In the genomic region with DNA sequence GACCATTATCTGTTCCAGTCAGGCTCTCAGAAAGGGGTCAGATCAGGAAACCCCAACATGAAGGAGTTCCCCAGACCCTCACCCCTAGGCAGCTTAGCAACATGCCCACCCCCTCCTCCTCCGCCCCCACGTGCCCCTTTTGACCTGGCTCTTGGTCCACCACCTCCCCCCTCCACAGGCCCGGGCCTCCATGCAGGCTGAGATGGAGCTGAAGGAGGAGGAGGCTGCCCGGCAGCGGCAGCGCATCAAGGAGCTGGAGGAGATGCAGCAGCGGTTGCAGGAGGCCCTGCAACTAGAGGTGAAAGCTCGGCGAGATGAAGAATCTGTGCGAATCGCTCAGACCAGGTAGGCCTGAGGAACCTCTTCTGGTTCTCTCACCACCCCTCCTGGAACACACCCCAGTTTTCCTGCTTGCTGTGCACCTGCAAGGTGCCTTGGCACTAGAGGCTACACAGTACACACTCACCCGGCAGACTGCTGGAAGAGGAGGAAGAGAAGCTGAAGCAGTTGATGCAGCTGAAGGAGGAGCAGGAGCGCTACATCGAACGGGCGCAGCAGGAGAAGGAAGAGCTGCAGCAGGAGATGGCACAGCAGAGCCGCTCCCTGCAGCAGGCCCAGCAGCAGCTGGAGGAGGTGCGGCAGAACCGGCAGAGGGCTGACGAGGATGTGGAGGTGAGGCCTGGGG, we compare ENCODE assay signal across 17 cellular contexts. TPM values are rescaled to one million over a fixed set of nuclear protein-coding genes. Genes with fewer than 3 reads are reported as not detected.
DNase-seq lines count a peak whose midpoint lies in the region; ATAC-seq, FAIRE-seq and TF ChIP-seq lines count a peak whose summit lies in the region.
"Had no signal": no experiment of that assay in that cellular context is flagged by ENCODE, and none has a peak within 500 bp of the region (broad histone marks: within the 10 kb centered on the region; RNA-seq: fewer than 3 reads in every experiment).

No MANE protein-coding gene starts in this region.

- peaks cover 90% of the 10 kb centered on the region for H3K36me3 Mint-ChIP-seq in CD4-positive, alpha-beta T cell (ENCODE audit: low read depth)
- H3K36me3 Mint-ChIP-seq in effector memory CD8-positive, alpha-beta T cell (ENCODE audit: insufficient read depth) = peaks cover 83% of the 10 kb centered on the region
- peaks cover 24 to 71% (median 47%) of the 10 kb centered on the region in 5 donors for H3K36me3 Mint-ChIP-seq in naive thymus-derived CD4-positive, alpha-beta T cell

- CTCF ChIA-PET in CD4-positive, alpha-beta T cell (lab: Charles Lee) = interaction anchor here (1.4 to 1.6 kb wide), 3 partner anchors 7 to 13 kb away, joined by 3 to 5 read pairs (median 3); no protein-coding TSS in a partner anchor
- CTCF ChIA-PET in naive thymus-derived CD4-positive, alpha-beta T cell (lab: Charles Lee) = interaction anchor here (0.9 to 16.2 kb wide), 2 partner anchors 9 to 24 kb away, joined by 3 to 346 read pairs; a partner anchor contains a TSS

- intact Hi-C loops in CD4-positive, alpha-beta T cell (cut with DNase I, micrococcal nuclease) = loop anchor here in 1 of 2 experiments (10.0 kb wide), 1 partner anchor 235 kb away; no protein-coding TSS in a partner anchor
- intact Hi-C loops in naive thymus-derived CD4-positive, alpha-beta T cell (cut with micrococcal nuclease) = no loop called here

- H3K4me1 ChIP-seq in naive thymus-derived CD4-positive, alpha-beta T cell (ENCODE audit: control insufficient read depth in 2 of 2, insufficient read depth in 2 of 2, low read length in 2 of 2) = peaks cover 7 to 18% of the 10 kb centered on the region in 2 donors

- no peaks in the 10 kb centered on the region for H3K9me3 Mint-ChIP-seq in CD4-positive, alpha-beta T cell
- H3K9me3 Mint-ChIP-seq in effector memory CD8-positive, alpha-beta T cell = no peaks in the 10 kb centered on the region
- no peaks in the 10 kb centered on the region for H3K9me3 Mint-ChIP-seq in naive thymus-derived CD4-positive, alpha-beta T cell

- peaks cover 51% of the 10 kb centered on the region for H3K4me1 Mint-ChIP-seq in CD4-positive, alpha-beta T cell (ENCODE audit: low read depth)
- H3K4me1 Mint-ChIP-seq in effector memory CD8-positive, alpha-beta T cell (ENCODE audit: low read depth in 2 of 2) = peaks cover 26 to 34% of the 10 kb centered on the region in 2 donors
- peaks cover 25 to 59% (median 47%) of the 10 kb centered on the region in 7 donors for H3K4me1 Mint-ChIP-seq in naive thymus-derived CD4-positive, alpha-beta T cell

- H3K9me3 ChIP-seq in CD4-positive, alpha-beta T cell (ENCODE audit: control insufficient read depth, low read length) = no peaks in the 10 kb centered on the region
- no peaks in the 10 kb centered on the region for H3K9me3 ChIP-seq in naive thymus-derived CD4-positive, alpha-beta T cell (ENCODE audit: control insufficient read depth in 2 of 3, low read length in 3 of 3)
- H3K9me3 ChIP-seq: SJCRH30 had no signal

- no peak overlapping the region for H3K27ac ChIP-seq in CD4-positive, alpha-beta T cell (ENCODE audit: low read depth, low read length)
- no peak overlapping the region for H3K27ac ChIP-seq in naive thymus-derived CD4-positive, alpha-beta T cell (ENCODE audit: low read depth, low read length)
- H3K27ac ChIP-seq: HL-60, SJCRH30 had no signal

- TF ChIP-seq CTCF in CD4-positive, alpha-beta T cell (IDR thresholded peaks at IDR 0.05) = no peak

- peak overlapping the region; percentile 71 for H3K27ac Mint-ChIP-seq in CD4-positive, alpha-beta T cell
- peak overlapping the region; percentile 70 to 75 for H3K27ac Mint-ChIP-seq in effector memory CD8-positive, alpha-beta T cell
- peak overlapping the region; percentile 46 to 81 (median 73) for H3K27ac Mint-ChIP-seq in naive thymus-derived CD4-positive, alpha-beta T cell

- H3K4me3 Mint-ChIP-seq in CD4-positive, alpha-beta T cell = no peak overlapping the region
- no peak overlapping the region for H3K4me3 Mint-ChIP-seq in effector memory CD8-positive, alpha-beta T cell
- H3K4me3 Mint-ChIP-seq in naive thymus-derived CD4-positive, alpha-beta T cell = no peak overlapping the region

- no peaks in the 10 kb centered on the region for H3K27me3 ChIP-seq in CD4-positive, alpha-beta T cell (ENCODE audit: control insufficient read depth, insufficient read depth, low read length)
- no peaks in the 10 kb centered on the region for H3K27me3 ChIP-seq in naive thymus-derived CD4-positive, alpha-beta T cell (ENCODE audit: control insufficient read depth in 2 of 2, insufficient read depth in 2 of 2, low read length in 2 of 2)
- H3K27me3 ChIP-seq: SJCRH30 had no signal

- no peak for DNase-seq in CD4-positive, alpha-beta T cell
- DNase-seq in D341Med (ENCODE audit: low spot score) = peak; percentile 32
- no peak for DNase-seq in effector memory CD8-positive, alpha-beta T cell
- no peak for DNase-seq in naive thymus-derived CD4-positive, alpha-beta T cell
- DNase-seq in GM19239 (ENCODE audit: insufficient read length, low spot score) = no peak
- no peak for DNase-seq in hypothalamus (lab: John Stamatoyannopoulos, UW)
- DNase-seq: AML-193, KG1, NCI-H1092, NCI-H1694, NCI-H345, NCI-H526 treated with DMSO at 0.1 percent for 48 hours, OCI-M1 had no signal

- no peaks in the 10 kb centered on the region for H3K27me3 Mint-ChIP-seq in CD4-positive, alpha-beta T cell
- H3K27me3 Mint-ChIP-seq in effector memory CD8-positive, alpha-beta T cell = no peaks in the 10 kb centered on the region
- no peaks in the 10 kb centered on the region for H3K27me3 Mint-ChIP-seq in naive thymus-derived CD4-positive, alpha-beta T cell

- peaks cover 38 to 78% (median 39%) of the 10 kb centered on the region in 3 experiments for H3K36me3 ChIP-seq in naive thymus-derived CD4-positive, alpha-beta T cell (ENCODE audit: control insufficient read depth in 2 of 3, insufficient read depth in 3 of 3, low read length in 3 of 3)
- H3K36me3 ChIP-seq: SJCRH30 had no signal

- FAIRE-seq in GM19239 (lab: Jason Lieb, UNC) = no peak

- ATAC-seq in CD4-positive, alpha-beta T cell (ENCODE audit: poor library complexity) = no peak
- ATAC-seq in effector memory CD8-positive, alpha-beta T cell (replicated peaks) = no peak
- no peak for ATAC-seq in naive thymus-derived CD4-positive, alpha-beta T cell
- no peak for ATAC-seq in GM19395 (IDR thresholded peaks at IDR 0.05; ENCODE audit: unreplicated experiment)
- ATAC-seq in HG03378 (IDR thresholded peaks at IDR 0.05; ENCODE audit: unreplicated experiment) = no peak

- POLR2A ChIA-PET in CD4-positive, alpha-beta T cell (lab: Charles Lee) = interaction anchor here (0.7 to 2.9 kb wide), 5 partner anchors 10 to 370 kb away, joined by 3 to 12 read pairs (median 5); no protein-coding TSS in a partner anchor
- POLR2A ChIA-PET in naive thymus-derived CD4-positive, alpha-beta T cell (lab: Charles Lee) = interaction anchor here (1.5 to 18.0 kb wide), 3 partner anchors 10 to 149 kb away, joined by 4 to 318 read pairs (median 250); a partner anchor contains a TSS

- H3K4me3 ChIP-seq in naive thymus-derived CD4-positive, alpha-beta T cell (ENCODE audit: low read length) = no peak overlapping the region

RNA-seq across cellular contexts. Expression of a gene that starts 21.9 kb away (rescaled TPM):
- total RNA-seq in CD4-positive, alpha-beta T cell = 100 to 1,000 TPM; 209 to 212 TPM
- 100 to 1,000 TPM; 219 to 250 (median 225) TPM for total RNA-seq in naive thymus-derived CD4-positive, alpha-beta T cell
- 100 to 1,000 TPM; 113 to 234 TPM for polyA plus RNA-seq in naive thymus-derived CD4-positive, alpha-beta T cell

RNA-seq across cellular contexts. Expression of a gene that starts 22.9 kb away (rescaled TPM):
- total RNA-seq in CD4-positive, alpha-beta T cell = 10 to 100 TPM; 34.1 to 37.0 TPM
- 10 to 100 TPM; 29.3 to 47.1 (median 36.0) TPM for total RNA-seq in naive thymus-derived CD4-positive, alpha-beta T cell
- polyA plus RNA-seq in naive thymus-derived CD4-positive, alpha-beta T cell = 10 to 100 TPM in 1 of 2 donors, 1 to 10 TPM in 1; 7.3 to 20.2 TPM

RNA-seq across cellular contexts. Expression of a gene that starts 60.0 kb away (rescaled TPM):
- 10 to 100 TPM; 46.1 to 53.4 TPM for total RNA-seq in CD4-positive, alpha-beta T cell
- 100 to 1,000 TPM in 2 of 5 experiments, 10 to 100 TPM in 3; 44.4 to 110 (median 77.2) TPM for total RNA-seq in naive thymus-derived CD4-positive, alpha-beta T cell
- polyA plus RNA-seq in naive thymus-derived CD4-positive, alpha-beta T cell = 10 to 100 TPM; 20.6 to 42.0 TPM
